In genomic region chr22:46364341-46365165, GRCh38 we compare ENCODE assay signal across 19 cellular contexts.
"Had no signal": no experiment of that assay in that cellular context is flagged by ENCODE, and none has a peak within 500 bp of the region (broad histone marks: within the 10 kb centered on the region; RNA-seq: fewer than 3 reads in every experiment).

No MANE protein-coding gene starts in this region.

- H3K36me3 ChIP-seq: breast epithelium, gastrocnemius medialis, prostate gland, right atrium auricular region, transverse colon, uterus had no signal

- ATAC-seq: gastrocnemius medialis; left lung; mucosa of descending colon; stimulated activated naive CD8-positive, alpha-beta T cell treated with anti-CD3 and anti-CD28 coated beads, Interleukin-15, amount 100 ng/mL, for 72 hours had no signal

- H3K27ac Mint-ChIP-seq: activated naive CD4-positive, alpha-beta T cell treated with anti-CD3 and anti-CD28 coated beads, Interleukin-2, amount 50 U/mL, for 24 hours; stimulated activated naive CD8-positive, alpha-beta T cell treated with anti-CD3 and anti-CD28 coated beads, Interleukin-15, amount 100 ng/mL, for 72 hours had no signal

- H3K9me3 ChIP-seq: breast epithelium, gastrocnemius medialis, left lung, mucosa of descending colon, prostate gland, right atrium auricular region, suprapubic skin, transverse colon, uterus had no signal

- H3K27ac ChIP-seq: breast epithelium, gastrocnemius medialis, left lung, prostate gland, right atrium auricular region, suprapubic skin, transverse colon, uterus, VCaP had no signal

- H3K4me3 ChIP-seq: breast epithelium, gastrocnemius medialis, left lung, mucosa of descending colon, prostate gland, right atrium auricular region, suprapubic skin, transverse colon, uterus had no signal

- H3K4me3 Mint-ChIP-seq: activated naive CD4-positive, alpha-beta T cell treated with anti-CD3 and anti-CD28 coated beads, Interleukin-2, amount 50 U/mL, for 24 hours; neural crest cell; stimulated activated naive CD8-positive, alpha-beta T cell treated with anti-CD3 and anti-CD28 coated beads, Interleukin-15, amount 100 ng/mL, for 72 hours had no signal

- DNase-seq: activated CD4-positive, alpha-beta T cell treated with anti-CD3 and anti-CD28 coated beads, Interleukin-2, amount 50 U/mL, for 4 hours; activated gamma-delta T cell; cerebellar nuclear complex; cortex of kidney; gastrocnemius medialis; naive B cell; stimulated activated naive CD8-positive, alpha-beta T cell treated with anti-CD3 and anti-CD28 coated beads, Interleukin-15, amount 100 ng/mL, for 72 hours; T-helper 2 cell; transverse colon; uterus had no signal

- H3K27me3 ChIP-seq: breast epithelium, right atrium auricular region, uterus had no signal

- H3K4me1 Mint-ChIP-seq: neural crest cell had no signal

- H3K4me1 ChIP-seq: breast epithelium, gastrocnemius medialis, prostate gland, right atrium auricular region, suprapubic skin, transverse colon, uterus had no signal

- H3K36me3 Mint-ChIP-seq: activated naive CD4-positive, alpha-beta T cell treated with anti-CD3 and anti-CD28 coated beads, Interleukin-2, amount 50 U/mL, for 24 hours had no signal

- H3K27me3 Mint-ChIP-seq: activated naive CD4-positive, alpha-beta T cell treated with anti-CD3 and anti-CD28 coated beads, Interleukin-2, amount 50 U/mL, for 24 hours had no signal

- H3K9me3 Mint-ChIP-seq: activated naive CD4-positive, alpha-beta T cell treated with anti-CD3 and anti-CD28 coated beads, Interleukin-2, amount 50 U/mL, for 24 hours; naive B cell; neural crest cell; stimulated activated naive CD8-positive, alpha-beta T cell treated with anti-CD3 and anti-CD28 coated beads, Interleukin-15, amount 100 ng/mL, for 72 hours had no signal
